8 cellular contexts compared by ENCODE assay signal in genomic region chr19:2328401-2329161, GRCh38. TPM values are rescaled to one million over a fixed set of nuclear protein-coding genes. Genes with fewer than 3 reads are reported as not detected.
DNase-seq lines count a peak whose midpoint lies in the region; ATAC-seq and TF ChIP-seq lines count a peak whose summit lies in the region.

Gene LSM7, minus strand, starts transcription at chr19:2328586. Its CDS starts 20 bp downstream, at chr19:2328566.
Gene SPPL2B, plus strand, starts transcription at chr19:2328684. Its CDS starts 26 bp downstream, at chr19:2328710.

- DNase-seq in AG09319 (ENCODE audit: extremely low read depth, low read depth) (peak; percentile 68), NK-92 (lab: John Stamatoyannopoulos, UW; ENCODE audit: unreplicated experiment) (peak; percentile 58), lung microvascular endothelial cell (ENCODE audit: low read depth in 2 of 2) (peak; percentile 92 to 95)
- peak; percentile 63 to 91 for DNase-seq in activated CD8-positive, alpha-beta memory T cell treated with anti-CD3 and anti-CD28 coated beads for 1 hour (ENCODE audit: extremely low read depth in 1 of 2, low read depth in 1 of 2)
- DNase-seq in effector CD4-positive, alpha-beta T cell, result peak; percentile 89
- peak; percentile 84 to 89 (median 84) for DNase-seq in stimulated activated CD4-positive, alpha-beta T cell treated with anti-CD3 and anti-CD28 coated beads, TNF-alpha, amount 100 ng/mL, for 24 hours (ENCODE audit: low read depth in 3 of 3)

- TF ChIP-seq POLR2A in GM19099 (IDR thresholded peaks at IDR 0.05; ENCODE audit: extremely low read depth, insufficient read length, low read depth), result peak; percentile 91

- ATAC-seq in HG03571 (IDR thresholded peaks at IDR 0.05; ENCODE audit: unreplicated experiment), result peak; percentile 60

- TF ChIP-seq CTCF in AG09319 (IDR thresholded peaks at IDR 0.05; ENCODE audit: low read depth, low read length), result no peak

RNA-seq across cellular contexts. Expression of gene LSM7, which starts in this region (rescaled TPM):
- total RNA-seq in lung microvascular endothelial cell, result 79.4 and 82.8 TPM in 2 replicates

RNA-seq across cellular contexts. Expression of gene SPPL2B, which starts in this region (rescaled TPM):
- total RNA-seq in lung microvascular endothelial cell, result 10.5 and 22.6 TPM in 2 replicates

Comparison
In these comparisons a context has a peak if more than half of its experiments do, and no peak if none do; other contexts are left out.
1. Peak in every context shown above with its lines: DNase-seq and ATAC-seq.